ENCODE assay signal across 1 cellular context in the genomic region with DNA sequence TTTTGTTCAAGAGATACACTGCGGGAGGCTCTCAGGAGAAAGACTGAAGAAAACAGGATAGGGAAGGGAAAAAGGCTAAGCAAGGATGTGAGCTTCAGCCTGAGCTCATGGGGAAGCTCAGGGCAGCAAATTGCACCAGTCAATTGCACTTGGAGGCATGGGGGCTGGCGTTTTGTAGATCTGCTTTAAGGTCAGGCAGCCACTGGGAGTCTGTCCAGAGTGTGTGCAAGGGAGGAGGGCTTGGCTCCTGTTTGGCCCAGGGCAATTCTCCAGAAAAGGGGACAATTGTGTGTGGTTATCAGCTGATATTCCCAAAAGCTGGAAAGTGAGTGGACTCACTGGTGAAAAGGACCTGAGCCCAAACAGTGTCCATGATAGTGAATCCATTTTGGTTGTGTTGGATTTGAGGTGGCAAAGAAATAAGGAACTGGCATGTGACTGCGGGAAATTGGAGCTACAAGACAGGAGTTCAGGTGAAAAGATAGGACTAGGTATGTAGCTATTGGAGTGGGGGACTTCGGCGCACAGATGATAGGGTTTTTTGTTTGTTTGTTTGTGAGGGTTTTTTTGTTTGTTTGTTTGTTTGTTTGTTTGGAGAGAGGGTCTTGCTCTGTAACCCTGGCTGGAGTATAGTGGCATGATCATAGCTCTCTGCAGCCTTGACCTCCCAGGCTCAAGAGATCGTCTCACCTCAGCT.
TF ChIP-seq lines count a peak whose summit lies in the region.

No MANE protein-coding gene starts in this region.

TF ChIP-seq in GM23338, 12 proteins besides CTCF, POLR2A, EP300 and RAD21:
- TF ChIP-seq, protein P1, sequence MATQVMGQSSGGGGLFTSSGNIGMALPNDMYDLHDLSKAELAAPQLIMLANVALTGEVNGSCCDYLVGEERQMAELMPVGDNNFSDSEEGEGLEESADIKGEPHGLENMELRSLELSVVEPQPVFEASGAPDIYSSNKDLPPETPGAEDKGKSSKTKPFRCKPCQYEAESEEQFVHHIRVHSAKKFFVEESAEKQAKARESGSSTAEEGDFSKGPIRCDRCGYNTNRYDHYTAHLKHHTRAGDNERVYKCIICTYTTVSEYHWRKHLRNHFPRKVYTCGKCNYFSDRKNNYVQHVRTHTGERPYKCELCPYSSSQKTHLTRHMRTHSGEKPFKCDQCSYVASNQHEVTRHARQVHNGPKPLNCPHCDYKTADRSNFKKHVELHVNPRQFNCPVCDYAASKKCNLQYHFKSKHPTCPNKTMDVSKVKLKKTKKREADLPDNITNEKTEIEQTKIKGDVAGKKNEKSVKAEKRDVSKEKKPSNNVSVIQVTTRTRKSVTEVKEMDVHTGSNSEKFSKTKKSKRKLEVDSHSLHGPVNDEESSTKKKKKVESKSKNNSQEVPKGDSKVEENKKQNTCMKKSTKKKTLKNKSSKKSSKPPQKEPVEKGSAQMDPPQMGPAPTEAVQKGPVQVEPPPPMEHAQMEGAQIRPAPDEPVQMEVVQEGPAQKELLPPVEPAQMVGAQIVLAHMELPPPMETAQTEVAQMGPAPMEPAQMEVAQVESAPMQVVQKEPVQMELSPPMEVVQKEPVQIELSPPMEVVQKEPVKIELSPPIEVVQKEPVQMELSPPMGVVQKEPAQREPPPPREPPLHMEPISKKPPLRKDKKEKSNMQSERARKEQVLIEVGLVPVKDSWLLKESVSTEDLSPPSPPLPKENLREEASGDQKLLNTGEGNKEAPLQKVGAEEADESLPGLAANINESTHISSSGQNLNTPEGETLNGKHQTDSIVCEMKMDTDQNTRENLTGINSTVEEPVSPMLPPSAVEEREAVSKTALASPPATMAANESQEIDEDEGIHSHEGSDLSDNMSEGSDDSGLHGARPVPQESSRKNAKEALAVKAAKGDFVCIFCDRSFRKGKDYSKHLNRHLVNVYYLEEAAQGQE (IDR thresholded peaks at IDR 0.05; ENCODE audit: unreplicated experiment) = no peak
- TF ChIP-seq, protein P2, sequence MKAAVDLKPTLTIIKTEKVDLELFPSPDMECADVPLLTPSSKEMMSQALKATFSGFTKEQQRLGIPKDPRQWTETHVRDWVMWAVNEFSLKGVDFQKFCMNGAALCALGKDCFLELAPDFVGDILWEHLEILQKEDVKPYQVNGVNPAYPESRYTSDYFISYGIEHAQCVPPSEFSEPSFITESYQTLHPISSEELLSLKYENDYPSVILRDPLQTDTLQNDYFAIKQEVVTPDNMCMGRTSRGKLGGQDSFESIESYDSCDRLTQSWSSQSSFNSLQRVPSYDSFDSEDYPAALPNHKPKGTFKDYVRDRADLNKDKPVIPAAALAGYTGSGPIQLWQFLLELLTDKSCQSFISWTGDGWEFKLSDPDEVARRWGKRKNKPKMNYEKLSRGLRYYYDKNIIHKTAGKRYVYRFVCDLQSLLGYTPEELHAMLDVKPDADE (IDR thresholded peaks at IDR 0.05) = no peak
- TF ChIP-seq ZNF114 (CRISPR knock-in tag; IDR thresholded peaks at IDR 0.05) (no peak), NANOG (IDR thresholded peaks at IDR 0.05; ENCODE audit: borderline replicate concordance) (no peak), STAT1 (IDR thresholded peaks at IDR 0.05; ENCODE audit: unreplicated experiment) (no peak), EZH2 (IDR thresholded peaks at IDR 0.05; ENCODE audit: low read depth, unreplicated experiment) (no peak), POLR2AphosphoS5 (IDR thresholded peaks at IDR 0.05; ENCODE audit: low read depth) (no peak), EZH2phosphoT487 (IDR thresholded peaks at IDR 0.05; ENCODE audit: unreplicated experiment) (no peak), ZNF331 (CRISPR knock-in tag; IDR thresholded peaks at IDR 0.05; ENCODE audit: low read depth) (no peak), CREB1 (CRISPR knock-in tag; IDR thresholded peaks at IDR 0.05; ENCODE audit: low read depth) (no peak), JUNB (IDR thresholded peaks at IDR 0.05; ENCODE audit: unreplicated experiment) (no peak)
- TF ChIP-seq, protein P3, sequence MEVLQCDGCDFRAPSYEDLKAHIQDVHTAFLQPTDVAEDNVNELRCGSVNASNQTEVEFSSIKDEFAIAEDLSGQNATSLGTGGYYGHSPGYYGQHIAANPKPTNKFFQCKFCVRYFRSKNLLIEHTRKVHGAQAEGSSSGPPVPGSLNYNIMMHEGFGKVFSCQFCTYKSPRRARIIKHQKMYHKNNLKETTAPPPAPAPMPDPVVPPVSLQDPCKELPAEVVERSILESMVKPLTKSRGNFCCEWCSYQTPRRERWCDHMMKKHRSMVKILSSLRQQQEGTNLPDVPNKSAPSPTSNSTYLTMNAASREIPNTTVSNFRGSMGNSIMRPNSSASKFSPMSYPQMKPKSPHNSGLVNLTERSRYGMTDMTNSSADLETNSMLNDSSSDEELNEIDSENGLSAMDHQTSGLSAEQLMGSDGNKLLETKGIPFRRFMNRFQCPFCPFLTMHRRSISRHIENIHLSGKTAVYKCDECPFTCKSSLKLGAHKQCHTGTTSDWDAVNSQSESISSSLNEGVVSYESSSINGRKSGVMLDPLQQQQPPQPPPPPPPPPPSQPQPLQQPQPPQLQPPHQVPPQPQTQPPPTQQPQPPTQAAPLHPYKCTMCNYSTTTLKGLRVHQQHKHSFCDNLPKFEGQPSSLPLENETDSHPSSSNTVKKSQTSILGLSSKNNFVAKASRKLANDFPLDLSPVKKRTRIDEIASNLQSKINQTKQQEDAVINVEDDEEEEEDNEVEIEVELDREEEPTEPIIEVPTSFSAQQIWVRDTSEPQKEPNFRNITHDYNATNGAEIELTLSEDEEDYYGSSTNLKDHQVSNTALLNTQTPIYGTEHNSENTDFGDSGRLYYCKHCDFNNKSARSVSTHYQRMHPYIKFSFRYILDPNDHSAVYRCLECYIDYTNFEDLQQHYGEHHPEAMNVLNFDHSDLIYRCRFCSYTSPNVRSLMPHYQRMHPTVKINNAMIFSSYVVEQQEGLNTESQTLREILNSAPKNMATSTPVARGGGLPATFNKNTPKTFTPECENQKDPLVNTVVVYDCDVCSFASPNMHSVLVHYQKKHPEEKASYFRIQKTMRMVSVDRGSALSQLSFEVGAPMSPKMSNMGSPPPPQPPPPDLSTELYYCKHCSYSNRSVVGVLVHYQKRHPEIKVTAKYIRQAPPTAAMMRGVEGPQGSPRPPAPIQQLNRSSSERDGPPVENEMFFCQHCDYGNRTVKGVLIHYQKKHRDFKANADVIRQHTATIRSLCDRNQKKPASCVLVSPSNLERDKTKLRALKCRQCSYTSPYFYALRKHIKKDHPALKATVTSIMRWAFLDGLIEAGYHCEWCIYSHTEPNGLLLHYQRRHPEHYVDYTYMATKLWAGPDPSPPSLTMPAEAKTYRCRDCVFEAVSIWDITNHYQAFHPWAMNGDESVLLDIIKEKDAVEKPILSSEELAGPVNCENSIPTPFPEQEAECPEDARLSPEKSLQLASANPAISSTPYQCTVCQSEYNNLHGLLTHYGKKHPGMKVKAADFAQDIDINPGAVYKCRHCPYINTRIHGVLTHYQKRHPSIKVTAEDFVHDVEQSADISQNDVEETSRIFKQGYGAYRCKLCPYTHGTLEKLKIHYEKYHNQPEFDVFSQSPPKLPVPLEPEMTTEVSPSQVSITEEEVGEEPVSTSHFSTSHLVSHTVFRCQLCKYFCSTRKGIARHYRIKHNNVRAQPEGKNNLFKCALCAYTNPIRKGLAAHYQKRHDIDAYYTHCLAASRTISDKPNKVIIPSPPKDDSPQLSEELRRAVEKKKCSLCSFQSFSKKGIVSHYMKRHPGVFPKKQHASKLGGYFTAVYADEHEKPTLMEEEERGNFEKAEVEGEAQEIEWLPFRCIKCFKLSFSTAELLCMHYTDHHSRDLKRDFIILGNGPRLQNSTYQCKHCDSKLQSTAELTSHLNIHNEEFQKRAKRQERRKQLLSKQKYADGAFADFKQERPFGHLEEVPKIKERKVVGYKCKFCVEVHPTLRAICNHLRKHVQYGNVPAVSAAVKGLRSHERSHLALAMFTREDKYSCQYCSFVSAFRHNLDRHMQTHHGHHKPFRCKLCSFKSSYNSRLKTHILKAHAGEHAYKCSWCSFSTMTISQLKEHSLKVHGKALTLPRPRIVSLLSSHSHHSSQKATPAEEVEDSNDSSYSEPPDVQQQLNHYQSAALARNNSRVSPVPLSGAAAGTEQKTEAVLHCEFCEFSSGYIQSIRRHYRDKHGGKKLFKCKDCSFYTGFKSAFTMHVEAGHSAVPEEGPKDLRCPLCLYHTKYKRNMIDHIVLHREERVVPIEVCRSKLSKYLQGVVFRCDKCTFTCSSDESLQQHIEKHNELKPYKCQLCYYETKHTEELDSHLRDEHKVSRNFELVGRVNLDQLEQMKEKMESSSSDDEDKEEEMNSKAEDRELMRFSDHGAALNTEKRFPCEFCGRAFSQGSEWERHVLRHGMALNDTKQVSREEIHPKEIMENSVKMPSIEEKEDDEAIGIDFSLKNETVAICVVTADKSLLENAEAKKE (CRISPR knock-in tag; IDR thresholded peaks at IDR 0.05) = no peak
